35 cellular contexts compared by ENCODE assay signal in the genomic region with DNA sequence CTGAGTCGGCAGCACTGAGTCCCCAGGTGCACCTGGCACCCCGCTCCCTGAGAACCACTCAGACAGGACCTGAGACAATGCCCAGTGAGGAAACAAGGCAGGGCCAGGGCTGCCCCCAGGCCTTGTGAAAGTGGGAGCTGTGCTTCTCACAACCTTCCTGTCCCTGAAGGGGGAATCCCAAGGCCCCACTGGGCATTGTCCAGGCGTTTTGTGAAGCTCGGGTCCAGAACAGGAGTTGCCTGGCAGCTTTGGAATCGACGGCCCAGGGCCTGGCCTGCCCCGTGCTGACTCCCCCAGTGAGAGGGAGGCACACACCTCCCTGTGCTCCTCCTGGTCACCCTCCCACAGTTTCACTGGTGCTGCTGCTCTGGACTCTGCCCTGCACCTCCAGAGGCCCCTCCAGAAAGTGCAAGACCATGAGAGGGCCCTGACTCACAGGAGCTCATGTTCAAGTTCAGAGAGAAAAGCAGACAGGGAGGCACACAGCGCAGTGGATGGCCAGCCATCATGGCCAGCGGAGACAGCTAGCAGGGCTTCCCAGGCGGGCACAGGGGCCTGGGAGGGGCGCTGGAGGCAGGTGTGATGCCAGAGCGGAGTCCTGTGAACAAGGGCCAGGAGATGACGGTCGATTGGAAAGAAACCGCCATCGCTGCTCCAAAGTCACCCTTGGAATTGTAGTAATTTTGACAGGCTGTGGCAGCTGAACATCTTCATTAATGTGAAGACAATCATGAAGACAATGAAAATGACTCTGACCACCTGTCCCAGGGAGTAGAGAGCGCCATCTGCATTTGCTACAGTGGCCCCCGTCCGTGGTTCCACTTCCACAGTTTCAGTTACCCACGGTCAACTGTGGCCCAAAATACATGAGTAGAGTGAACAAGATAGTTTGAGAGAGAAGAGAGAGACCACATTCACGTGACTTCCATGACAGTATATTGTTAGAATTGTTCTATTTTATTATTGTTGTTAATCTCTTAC.
"Had no signal": no experiment of that assay in that cellular context is flagged by ENCODE, and none has a peak within 500 bp of the region (broad histone marks: within the 10 kb centered on the region; RNA-seq: fewer than 3 reads in every experiment).

No MANE protein-coding gene starts in this region.

- H3K4me1 ChIP-seq: body of pancreas, breast epithelium, Peyer's patch, SJSA1 had no signal

- H3K36me3 ChIP-seq: breast epithelium, Peyer's patch, SJSA1 had no signal

- H3K36me3 Mint-ChIP-seq: activated CD4-positive, alpha-beta memory T cell treated with anti-CD3 and anti-CD28 coated beads for 36 hours; activated CD8-positive, alpha-beta memory T cell treated with anti-CD3 and anti-CD28 coated beads, Interleukin-2, amount 10 ng/mL, durations not matched to agents 7 days and 5 days; activated naive CD4-positive, alpha-beta T cell treated with anti-CD3 and anti-CD28 coated beads, Interleukin-2, amount 50 U/mL, for 24 hours; activated naive CD8-positive, alpha-beta T cell treated with anti-CD3 and anti-CD28 coated beads, Interleukin-2, amount 10 ng/mL, durations not matched to agents 7 days and 5 days; WTC11 had no signal

- ATAC-seq: activated CD4-positive, CD25-positive, alpha-beta regulatory T cell treated with anti-CD3 and anti-CD28 coated beads, Interleukin-2, amount 50 U/mL, for 24 hours; activated CD8-positive, alpha-beta memory T cell treated with anti-CD3 and anti-CD28 coated beads, Interleukin-2, amount 10 ng/mL, durations not matched to agents 7 days and 5 days; body of pancreas; PC-3; WTC11 had no signal

- H3K27ac Mint-ChIP-seq: activated CD4-positive, alpha-beta memory T cell treated with anti-CD3 and anti-CD28 coated beads for 36 hours; activated CD8-positive, alpha-beta memory T cell treated with anti-CD3 and anti-CD28 coated beads, Interleukin-2, amount 10 ng/mL, durations not matched to agents 7 days and 5 days; activated naive CD4-positive, alpha-beta T cell treated with anti-CD3 and anti-CD28 coated beads, Interleukin-2, amount 50 U/mL, for 24 hours; activated naive CD8-positive, alpha-beta T cell treated with anti-CD3 and anti-CD28 coated beads, Interleukin-2, amount 10 ng/mL, durations not matched to agents 7 days and 5 days; T-helper 1 cell treated with Interleukin-12 subunit alpha and Interleukin-12 subunit beta and Interleukin-4 antibody, amounts not matched to agents 30 μg/mL and 1 μg/mL, for 36 hours; T-helper 2 cell treated with Interferon-gamma antibody and Interleukin-4, amounts not matched to agents 5 μg/mL and 100 μg/mL, for 36 hours; WTC11 had no signal

- H3K9me3 Mint-ChIP-seq: activated CD4-positive, alpha-beta memory T cell treated with anti-CD3 and anti-CD28 coated beads for 36 hours; activated naive CD4-positive, alpha-beta T cell treated with anti-CD3 and anti-CD28 coated beads, Interleukin-2, amount 50 U/mL, for 24 hours; activated naive CD8-positive, alpha-beta T cell treated with anti-CD3 and anti-CD28 coated beads, Interleukin-2, amount 10 ng/mL, durations not matched to agents 7 days and 5 days; T-helper 1 cell treated with Interleukin-12 subunit alpha and Interleukin-12 subunit beta and Interleukin-4 antibody, amounts not matched to agents 30 μg/mL and 1 μg/mL, for 36 hours; T-helper 2 cell treated with Interferon-gamma antibody and Interleukin-4, amounts not matched to agents 5 μg/mL and 100 μg/mL, for 36 hours; WTC11 had no signal

- H3K27me3 ChIP-seq: body of pancreas, breast epithelium, Peyer's patch, SJSA1 had no signal

- H3K27me3 Mint-ChIP-seq: activated CD8-positive, alpha-beta memory T cell treated with anti-CD3 and anti-CD28 coated beads, Interleukin-2, amount 10 ng/mL, durations not matched to agents 7 days and 5 days; activated naive CD4-positive, alpha-beta T cell treated with anti-CD3 and anti-CD28 coated beads, Interleukin-2, amount 50 U/mL, for 24 hours; activated naive CD8-positive, alpha-beta T cell treated with anti-CD3 and anti-CD28 coated beads, Interleukin-2, amount 10 ng/mL, durations not matched to agents 7 days and 5 days had no signal

- H3K4me1 Mint-ChIP-seq: WTC11 had no signal

- H3K9ac ChIP-seq: SK-N-SH had no signal

- H3K9me3 ChIP-seq: body of pancreas, breast epithelium, Peyer's patch, SJSA1, SK-N-SH had no signal

- H3K27ac ChIP-seq: body of pancreas, breast epithelium, Peyer's patch, SJSA1 had no signal

- DNase-seq: activated CD4-positive, alpha-beta memory T cell treated with anti-CD3 and anti-CD28 coated beads for 36 hours; activated CD4-positive, alpha-beta T cell treated with anti-CD3 and anti-CD28 coated beads for 4 hours; activated CD4-positive, alpha-beta T cell treated with anti-CD3 and anti-CD28 coated beads, Interleukin-2, amount 50 U/mL, for 1 hour; activated CD8-positive, alpha-beta memory T cell treated with anti-CD3 and anti-CD28 coated beads for 24 hours; activated CD8-positive, alpha-beta memory T cell treated with anti-CD3 and anti-CD28 coated beads, Interleukin-2, amount 10 ng/mL, durations not matched to agents 7 days and 5 days; activated CD8-positive, alpha-beta memory T cell treated with anti-CD3 and anti-CD28 coated beads, Interleukin-2, amount 50 U/mL, for 48 hours; activated gamma-delta T cell; activated naive CD4-positive, alpha-beta T cell treated with Interleukin-2 at 50 U/mL for 16 hours; activated naive CD8-positive, alpha-beta T cell treated with anti-CD3 and anti-CD28 coated beads, Interleukin-2, amount 10 ng/mL, durations not matched to agents 7 days and 5 days; activated T-cell treated with anti-CD3 and anti-CD28 coated beads, Interleukin-2, amount 50 U/mL, for 48 hours; amygdala; body of pancreas; caudate nucleus; cerebellar nuclear complex; Karpas-422; NCI-H1105; NCI-H1417 treated with DMSO at 0.1 percent for 48 hours; NCI-H187 treated with DMSO at 0.1 percent for 48 hours; NCI-H2081 treated with DMSO at 0.1 percent for 48 hours; NCI-H345; NCI-H524 treated with DMSO at 0.1 percent for 48 hours; NCI-H748 treated with DMSO at 0.1 percent for 48 hours; NK-92 treated with Interleukin-12 subunit alpha and Interleukin-12 subunit beta, amount 100 ng/mL, for 24 hours; PC-3; RPMI8226; SHP77 treated with DMSO at 0.1 percent for 48 hours; SK-N-SH had no signal

- H3K4me2 ChIP-seq: SK-N-SH had no signal

- H3K4me3 ChIP-seq: body of pancreas, breast epithelium, Peyer's patch, SJSA1 had no signal

- H3K4me3 Mint-ChIP-seq: activated CD4-positive, alpha-beta memory T cell treated with anti-CD3 and anti-CD28 coated beads for 36 hours; activated CD8-positive, alpha-beta memory T cell treated with anti-CD3 and anti-CD28 coated beads, Interleukin-2, amount 10 ng/mL, durations not matched to agents 7 days and 5 days; activated naive CD4-positive, alpha-beta T cell treated with anti-CD3 and anti-CD28 coated beads, Interleukin-2, amount 50 U/mL, for 24 hours; activated naive CD8-positive, alpha-beta T cell treated with anti-CD3 and anti-CD28 coated beads, Interleukin-2, amount 10 ng/mL, durations not matched to agents 7 days and 5 days; T-helper 1 cell treated with Interleukin-12 subunit alpha and Interleukin-12 subunit beta and Interleukin-4 antibody, amounts not matched to agents 30 μg/mL and 1 μg/mL, for 36 hours; T-helper 2 cell treated with Interferon-gamma antibody and Interleukin-4, amounts not matched to agents 5 μg/mL and 100 μg/mL, for 36 hours; WTC11 had no signal
